Comparison of ENCODE assay signal across 8 cellular contexts in genomic region chr19:45468803-45469131, GRCh38. TPM values are rescaled to one million over a fixed set of nuclear protein-coding genes. Genes with fewer than 3 reads are reported as not detected.
DNase-seq lines count a peak whose midpoint lies in the region; ATAC-seq and TF ChIP-seq lines count a peak whose summit lies in the region.

No MANE protein-coding gene starts in this region.

- H3K9me3 ChIP-seq in cardiac muscle cell (ENCODE audit: low read depth) (no peaks in the 10 kb centered on the region), gastrocnemius medialis (no peaks in the 10 kb centered on the region)

- H3K27me3 ChIP-seq in cardiac muscle cell (no peaks in the 10 kb centered on the region), gastrocnemius medialis (no peaks in the 10 kb centered on the region)

- intact Hi-C loops in activated CD4-positive, alpha-beta memory T cell treated with anti-CD3 and anti-CD28 coated beads for 36 hours (cut with micrococcal nuclease): loop anchor here (1.0 kb wide), 2 partner anchors 10 to 24 kb away; no protein-coding TSS in a partner anchor
- intact Hi-C loops in gastrocnemius medialis (cut with DNase I; ENCODE audit: low total_unique reads): loop anchor here (1.0 kb wide), 1 partner anchor 25 kb away; no protein-coding TSS in a partner anchor

- H3K36me3 Mint-ChIP-seq in activated CD4-positive, alpha-beta memory T cell treated with anti-CD3 and anti-CD28 coated beads for 36 hours: peaks cover 8% of the 10 kb centered on the region

- H3K4me1 ChIP-seq in cardiac muscle cell (ENCODE audit: low read depth) (peaks cover 14% of the 10 kb centered on the region), gastrocnemius medialis (peaks cover 20 to 22% of the 10 kb centered on the region in 2 donors)

- TF ChIP-seq POLR2A in gastrocnemius medialis (IDR thresholded peaks at IDR 0.05): no peak

- no peaks in the 10 kb centered on the region for H3K36me3 ChIP-seq in cardiac muscle cell
- no peaks in the 10 kb centered on the region for H3K36me3 ChIP-seq in gastrocnemius medialis

- no peaks in the 10 kb centered on the region for H3K9me3 Mint-ChIP-seq in activated CD4-positive, alpha-beta memory T cell treated with anti-CD3 and anti-CD28 coated beads for 36 hours

- H3K27me3 Mint-ChIP-seq in activated CD4-positive, alpha-beta memory T cell treated with anti-CD3 and anti-CD28 coated beads for 36 hours: peaks cover 1% of the 10 kb centered on the region

- peak; percentile 10 for ATAC-seq in GM19043 (IDR thresholded peaks at IDR 0.05; ENCODE audit: low read depth, unreplicated experiment)
- peak; percentile 19 for ATAC-seq in HG03135 (IDR thresholded peaks at IDR 0.05; ENCODE audit: unreplicated experiment)
- peak; percentile 1 to 2 for ATAC-seq in gastrocnemius medialis

- peak overlapping the region; percentile 84 for H3K27ac Mint-ChIP-seq in activated CD4-positive, alpha-beta memory T cell treated with anti-CD3 and anti-CD28 coated beads for 36 hours

- CTCF ChIA-PET in activated CD4-positive, alpha-beta memory T cell treated with anti-CD3 and anti-CD28 coated beads for 36 hours (lab: Charles Lee): interaction anchor here (0.7 to 5.0 kb wide), 8 partner anchors 10 to 248 kb away, joined by 3 to 89 read pairs (median 8); no protein-coding TSS in a partner anchor

- H3K27ac ChIP-seq in cardiac muscle cell (peak overlapping the region; percentile 88), gastrocnemius medialis (peak overlapping the region; percentile 90 to 98 (median 94))

- peaks cover 33% of the 10 kb centered on the region for H3K4me1 Mint-ChIP-seq in activated CD4-positive, alpha-beta memory T cell treated with anti-CD3 and anti-CD28 coated beads for 36 hours (ENCODE audit: low read depth)

- no peak for DNase-seq in activated CD4-positive, alpha-beta memory T cell treated with anti-CD3 and anti-CD28 coated beads for 36 hours
- no peak for DNase-seq in cardiac muscle cell (ENCODE audit: low read depth in 1 of 2, low spot score in 1 of 2)
- DNase-seq in gastrocnemius medialis: no peak
- DNase-seq in NCI-H1436 (lab: John Stamatoyannopoulos, UW): no peak
- DNase-seq in NOMO-1 treated with DMSO at 0.1 percent for 48 hours (lab: John Stamatoyannopoulos, UW; ENCODE audit: unreplicated experiment): no peak
- no peak for DNase-seq in activated CD8-positive, alpha-beta memory T cell treated with anti-CD3 and anti-CD28 coated beads, Interleukin-2, amount 50 U/mL, for 4 hours

- POLR2A ChIA-PET in activated CD4-positive, alpha-beta memory T cell treated with anti-CD3 and anti-CD28 coated beads for 36 hours (lab: Charles Lee): interaction anchor here (0.6 to 4.0 kb wide), 12 partner anchors 10 to 177 kb away, joined by 3 to 44 read pairs (median 6); partner anchors contain the start of genes OPA3 and RTN2

- H3K4me3 Mint-ChIP-seq in activated CD4-positive, alpha-beta memory T cell treated with anti-CD3 and anti-CD28 coated beads for 36 hours: peak overlapping the region; percentile 87

- TF ChIP-seq CTCF in cardiac muscle cell (IDR thresholded peaks at IDR 0.05; ENCODE audit: low read depth, low read length): no peak
- no peak for TF ChIP-seq CTCF in gastrocnemius medialis (IDR thresholded peaks at IDR 0.05 in 4 of 5, conservative IDR thresholded peaks at IDR 0.05 in 1 of 5)

- H3K4me3 ChIP-seq in cardiac muscle cell: peak overlapping the region; percentile 65
- H3K4me3 ChIP-seq in gastrocnemius medialis: peak overlapping the region; percentile 64 to 84 (median 79)

- in situ Hi-C loops in gastrocnemius medialis (cut with MboI; ENCODE audit: low sequenced_read_pairs in 4 of 4): no loop called here

RNA-seq across cellular contexts. Expression of gene FOSB, which starts 1.0 kb away (rescaled TPM):
- 1 to 10 TPM; 3.7 to 5.9 TPM for total RNA-seq in activated CD4-positive, alpha-beta memory T cell treated with anti-CD3 and anti-CD28 coated beads for 36 hours
- total RNA-seq in cardiac muscle cell (0.88 and 4.5 TPM in 2 replicates), gastrocnemius medialis (1 to 10 TPM in 2 of 4 donors, under 1 TPM in 1, not detected in 1; 0.17 to 1.8 (median 1.6) TPM)
- polyA plus RNA-seq in cardiac muscle cell: 1.7 and 3.0 TPM in 2 replicates

RNA-seq across cellular contexts. Expression of gene RTN2, which starts 28.1 kb away (rescaled TPM):
- 1 to 10 TPM; 1.5 to 2.2 TPM for total RNA-seq in activated CD4-positive, alpha-beta memory T cell treated with anti-CD3 and anti-CD28 coated beads for 36 hours
- 43.7 and 56.5 TPM in 2 replicates for total RNA-seq in cardiac muscle cell
- 92.2 and 111 TPM in 2 replicates for polyA plus RNA-seq in cardiac muscle cell
- total RNA-seq in gastrocnemius medialis: 100 to 1,000 TPM in 2 of 4 donors, 10 to 100 TPM in 2; 51.8 to 140 (median 101) TPM

RNA-seq across cellular contexts. Expression of gene PPM1N, which starts 29.5 kb away (rescaled TPM):
- 1 to 10 TPM; 3.5 to 3.6 TPM for total RNA-seq in activated CD4-positive, alpha-beta memory T cell treated with anti-CD3 and anti-CD28 coated beads for 36 hours
- 1.3 and 2.9 TPM in 2 replicates for total RNA-seq in cardiac muscle cell
- 1.2 and 4.0 TPM in 2 replicates for polyA plus RNA-seq in cardiac muscle cell
- total RNA-seq in gastrocnemius medialis: under 1 TPM in 1 of 4 donors, not detected in 3; 0.76 TPM

RNA-seq across cellular contexts. Expression of gene VASP, which starts 38.5 kb away (rescaled TPM):
- 100 to 1,000 TPM; 167 to 174 TPM for total RNA-seq in activated CD4-positive, alpha-beta memory T cell treated with anti-CD3 and anti-CD28 coated beads for 36 hours
- 91.6 and 95.8 TPM in 2 replicates for total RNA-seq in cardiac muscle cell
- polyA plus RNA-seq in cardiac muscle cell: 72.4 and 83.3 TPM in 2 replicates
- total RNA-seq in gastrocnemius medialis: 10 to 100 TPM; 10.2 to 18.2 (median 16.4) TPM

RNA-seq across cellular contexts. Expression of gene ERCC1, which starts 45.0 kb away (rescaled TPM):
- total RNA-seq in activated CD4-positive, alpha-beta memory T cell treated with anti-CD3 and anti-CD28 coated beads for 36 hours: 10 to 100 TPM; 59.4 to 59.7 TPM
- total RNA-seq in cardiac muscle cell (120 and 164 TPM in 2 replicates), gastrocnemius medialis (100 to 1,000 TPM in 2 of 4 donors, 10 to 100 TPM in 2; 92.1 to 185 (median 103) TPM)
- 138 and 169 TPM in 2 replicates for polyA plus RNA-seq in cardiac muscle cell

Comparison
In these comparisons a context has a peak if more than half of its experiments do, and no peak if none do; other contexts are left out.
1. RNA of gene RTN2, which starts 28.1 kb away (total RNA-seq): 51.8 to 140 TPM in gastrocnemius medialis and 43.7 to 56.5 TPM in cardiac muscle cell; 1.5 to 2.2 TPM in activated CD4-positive, alpha-beta memory T cell treated with anti-CD3 and anti-CD28 coated beads for 36 hours; every median in the first group is over 10 times any median in the second.
2. Peak in every context shown above with its lines, with median percentiles within 50 percentile points of each other: ATAC-seq.